8 cellular contexts compared by ENCODE assay signal in the genomic region with DNA sequence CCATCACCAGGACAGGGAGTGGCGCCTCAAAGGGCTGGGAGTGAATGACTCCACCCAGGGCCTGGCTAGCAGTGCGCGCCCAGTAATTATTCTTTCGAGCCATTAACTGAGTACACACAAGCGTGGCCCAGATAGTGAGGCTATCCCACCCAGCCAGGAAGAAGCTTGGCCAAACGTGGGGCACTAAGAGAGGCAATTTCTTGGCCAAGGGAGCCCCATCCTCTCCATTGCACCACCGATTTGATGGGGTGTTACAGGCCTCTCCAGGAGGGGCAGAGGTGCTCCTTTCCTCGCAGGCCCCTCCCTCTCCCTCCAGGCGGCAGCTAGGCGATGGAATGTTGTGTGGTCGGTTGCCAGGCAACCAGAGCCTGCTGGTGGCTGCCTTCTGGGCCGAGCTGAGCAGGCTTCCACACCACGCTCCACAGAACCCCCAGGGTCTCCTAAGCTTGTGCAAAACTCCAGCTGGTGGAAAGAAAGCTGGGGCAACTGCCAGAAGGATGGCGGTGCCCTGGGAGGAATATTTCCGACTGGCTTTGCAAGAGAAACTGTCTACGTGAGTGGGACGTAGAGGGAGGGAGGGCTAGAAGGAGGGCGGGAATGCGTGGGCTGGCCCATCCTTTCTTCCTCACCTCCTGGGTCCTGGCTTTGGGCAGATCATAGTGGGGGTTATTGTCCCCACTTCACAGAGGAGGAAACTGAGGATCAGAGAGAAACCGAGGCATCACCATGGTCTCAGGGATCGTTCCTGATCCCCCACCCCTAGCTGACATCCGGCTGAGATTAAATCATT. TPM values are rescaled to one million over a fixed set of nuclear protein-coding genes. Genes with fewer than 3 reads are reported as not detected.
A peak's percentile ranks its signal among the peaks of the same experiment; 100 is the strongest.
DNase-seq lines count a peak whose midpoint lies in the region; ATAC-seq and TF ChIP-seq lines count a peak whose summit lies in the region.

Gene CFAP73, plus strand, starts transcription at position 364 of the 790 bp plus-strand sequence. Its CDS starts 134 bp downstream, at position 498.

- peak within 1 kb of the TSS in 1 of 10 donors; percentile 17 for H3K4me3 ChIP-seq in heart right ventricle
- H3K4me3 ChIP-seq in rectal smooth muscle tissue (ENCODE audit: low read length), result peak within 1 kb of the TSS; percentile 27

- TF ChIP-seq CTCF in heart right ventricle (IDR thresholded peaks at IDR 0.05), result no peak

- H3K4me1 Mint-ChIP-seq in activated naive CD8-positive, alpha-beta T cell treated with anti-CD3 and anti-CD28 coated beads for 36 hours, result peaks cover 11% of the 10 kb centered on the region

- WGBS in heart right ventricle, 2 donors, result 26 to 27% methylated on average over 22 of the region's 22 CpGs

- H3K27ac ChIP-seq in heart right ventricle (no peak within 1 kb of the TSS), rectal smooth muscle tissue (ENCODE audit: low read depth, low read length) (no peak within 1 kb of the TSS)

- no peaks in the 10 kb centered on the region for H3K9me3 Mint-ChIP-seq in activated naive CD8-positive, alpha-beta T cell treated with anti-CD3 and anti-CD28 coated beads for 36 hours

- ATAC-seq in heart right ventricle (peak; percentile 71 to 86 (median 80)), HG03469 (IDR thresholded peaks at IDR 0.05; ENCODE audit: unreplicated experiment) (no peak), GM21423 (IDR thresholded peaks at IDR 0.05; ENCODE audit: unreplicated experiment) (no peak), GM21447 (IDR thresholded peaks at IDR 0.05; ENCODE audit: unreplicated experiment) (no peak)

- intact Hi-C loops in heart right ventricle (cut with DNase I), result loop anchor here in 9 of 10 donors (5.0 to 10.0 kb wide), 4 partner anchors 95 to 1983 kb away; partner anchors contain the start of gene DTX1 (in 2 of the 9)

- H3K27me3 ChIP-seq in heart right ventricle, result peaks cover 10 to 67% (median 51%) of the 10 kb centered on the region in 7 donors
- peaks cover 15% of the 10 kb centered on the region for H3K27me3 ChIP-seq in rectal smooth muscle tissue (ENCODE audit: control insufficient read depth, insufficient read depth, low read length)

- no peak within 1 kb of the TSS for H3K4me3 Mint-ChIP-seq in activated naive CD8-positive, alpha-beta T cell treated with anti-CD3 and anti-CD28 coated beads for 36 hours

- no peak within 1 kb of the TSS for H3K9ac ChIP-seq in rectal smooth muscle tissue (ENCODE audit: low read length)

- no peaks in the 10 kb centered on the region for H3K36me3 ChIP-seq in heart right ventricle
- H3K36me3 ChIP-seq in rectal smooth muscle tissue (ENCODE audit: control insufficient read depth, insufficient read depth, low read length), result no peaks in the 10 kb centered on the region

- H3K27ac Mint-ChIP-seq in activated naive CD8-positive, alpha-beta T cell treated with anti-CD3 and anti-CD28 coated beads for 36 hours, result no peak within 1 kb of the TSS

- DNase-seq in EH (ENCODE audit: low read depth) (peak; percentile 92), NCI-H1694 (lab: John Stamatoyannopoulos, UW) (peak; percentile 69), heart right ventricle (peak; percentile 59 to 63)
- DNase-seq in activated naive CD8-positive, alpha-beta T cell treated with anti-CD3 and anti-CD28 coated beads for 36 hours, result peak; percentile 47

- peaks cover 0 to 8% (median 0%) of the 10 kb centered on the region in 11 donors for H3K9me3 ChIP-seq in heart right ventricle

- peaks cover 25% of the 10 kb centered on the region for H3K27me3 Mint-ChIP-seq in activated naive CD8-positive, alpha-beta T cell treated with anti-CD3 and anti-CD28 coated beads for 36 hours

- H3K36me3 Mint-ChIP-seq in activated naive CD8-positive, alpha-beta T cell treated with anti-CD3 and anti-CD28 coated beads for 36 hours, result no peaks in the 10 kb centered on the region

- H3K4me1 ChIP-seq in heart right ventricle, result peaks cover 3 to 27% (median 21%) of the 10 kb centered on the region in 9 donors
- H3K4me1 ChIP-seq in rectal smooth muscle tissue (ENCODE audit: control insufficient read depth, insufficient read depth, low read length), result no peaks in the 10 kb centered on the region

RNA-seq across cellular contexts. Expression of gene CFAP73, which starts in this region (rescaled TPM):
- total RNA-seq in activated naive CD8-positive, alpha-beta T cell treated with anti-CD3 and anti-CD28 coated beads for 36 hours, result 1 to 10 TPM in 1 of 2 experiments, under 1 TPM in 1; 0.16 to 1.0 TPM
- not detected for total RNA-seq in heart right ventricle
- polyA plus RNA-seq in heart right ventricle, result under 1 TPM in 1 of 2 donors, not detected in 1; 0.10 TPM

Comparison
In these comparisons a context has a peak if more than half of its experiments do, and no peak if none do; other contexts are left out.
1. Peak in DNase-seq and ATAC-seq in heart right ventricle; RNA of the gene not detected or under 1 TPM.